ENCODE assay signal across 31 cellular contexts in the genomic region with DNA sequence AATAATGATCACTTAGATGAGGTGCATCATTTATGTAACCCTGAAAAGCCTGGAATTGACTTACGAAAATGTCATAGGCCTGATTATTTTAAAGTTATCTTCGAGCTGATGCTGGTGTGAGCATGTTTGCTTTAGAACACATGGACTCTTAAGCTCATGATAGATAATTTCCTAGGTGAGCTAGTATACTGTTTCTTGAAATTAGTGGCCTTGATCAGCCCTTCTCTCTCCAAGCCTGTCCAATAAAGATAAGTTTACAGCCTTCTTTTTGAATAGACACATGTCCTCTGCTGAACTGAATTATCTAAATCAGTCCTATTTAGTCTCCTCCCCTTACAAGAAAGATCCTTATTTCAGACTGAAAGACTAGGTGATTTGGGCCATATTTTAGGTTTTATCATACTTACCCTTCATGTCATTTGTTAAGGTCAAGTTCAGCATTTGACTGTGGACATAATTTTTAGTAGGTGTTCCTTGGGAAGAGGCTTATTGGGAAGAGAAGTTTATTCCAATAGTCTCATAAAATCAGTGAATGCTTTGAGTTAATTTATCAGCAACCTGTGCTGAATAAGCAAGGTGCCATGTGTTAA. TPM values are rescaled to one million over a fixed set of nuclear protein-coding genes. Genes with fewer than 3 reads are reported as not detected.
A peak's percentile ranks its signal among the peaks of the same experiment; 100 is the strongest.
DNase-seq lines count a peak whose midpoint lies in the region; ATAC-seq and TF ChIP-seq lines count a peak whose summit lies in the region.
"Had no signal": no experiment of that assay in that cellular context is flagged by ENCODE, and none has a peak within 500 bp of the region (broad histone marks: within the 10 kb centered on the region; RNA-seq: fewer than 3 reads in every experiment).

No MANE protein-coding gene starts in this region.

- no peaks in the 10 kb centered on the region for H3K9me2 ChIP-seq in MM.1S (replicated peaks; ENCODE audit: insufficient read depth, low read length)

- H3K4me3 ChIP-seq in HEK293 (ENCODE audit: low read depth, low read length) = no peak overlapping the region
- H3K4me3 ChIP-seq in MM.1S (ENCODE audit: low read length) = peak overlapping the region; percentile 35; the same call in 1 of the 2 replicates
- no peak overlapping the region for H3K4me3 ChIP-seq in gastrocnemius medialis
- H3K4me3 ChIP-seq: adrenal gland, testis had no signal

- no peak for TF ChIP-seq CTCF in HEK293 (tag by site-specific recombination; IDR thresholded peaks at IDR 0.05)
- TF ChIP-seq CTCF in MM.1S (IDR thresholded peaks at IDR 0.05; ENCODE audit: low read length) = no peak
- TF ChIP-seq CTCF in gastrocnemius medialis (IDR thresholded peaks at IDR 0.05 in 4 of 5, conservative IDR thresholded peaks at IDR 0.05 in 1 of 5) = no peak

- H3K9me3 Mint-ChIP-seq in effector memory CD8-positive, alpha-beta T cell = no peaks in the 10 kb centered on the region
- H3K9me3 Mint-ChIP-seq: stimulated activated naive B cell treated with anti-CD40 and anti-IgM and Interleukin-4, amounts not matched to agents 10 μg/mL and 1 μg/mL and 100 μg/mL, for 72 hours had no signal

- peaks cover 100% of the 10 kb centered on the region for H3K79me2 ChIP-seq in MM.1S (ENCODE audit: low read length)

- peak overlapping the region; percentile 70 for H3K4me2 ChIP-seq in MM.1S (ENCODE audit: low read depth, low read length)

- peaks cover 92% of the 10 kb centered on the region for H3F3A ChIP-seq in MM.1S (ENCODE audit: insufficient read depth, low read length)

- DNase-seq in MM.1S (peak; percentile 9), gastrocnemius medialis (no peak), NCI-H187 treated with DMSO at 0.1 percent for 48 hours (lab: John Stamatoyannopoulos, UW) (no peak), HuH-7 (ENCODE audit: low spot score) (no peak)
- no peak for DNase-seq in effector memory CD8-positive, alpha-beta T cell
- no peak for DNase-seq in activated CD4-positive, alpha-beta T cell treated with anti-CD3 and anti-CD28 coated beads, Interleukin-2, amount 50 U/mL, for 1 hour
- DNase-seq: activated naive CD4-positive, alpha-beta T cell treated with Interleukin-2 at 50 U/mL for 16 hours; activated T-cell treated with anti-CD3 and anti-CD28 coated beads, Interleukin-2, amount 50 U/mL, for 1 hour; adrenal gland; brain microvascular endothelial cell; C1 segment of cervical spinal cord; Calu3; effector memory CD4-positive, alpha-beta T cell; foreskin keratinocyte; kidney; mammary epithelial cell; NCI-H1105; NCI-H2081; NCI-H345; NCI-H774; occipital lobe; retina; stimulated activated CD4-positive, alpha-beta T cell treated with anti-CD3 and anti-CD28 coated beads, Interleukin-12 subunit alpha, Interleukin-12 subunit beta, amount 100 ng/mL, for 4 hours; stimulated activated CD4-positive, alpha-beta T cell treated with anti-CD3 and anti-CD28 coated beads, Interleukin-4, amount 100 ng/mL, for 24 hours; stimulated activated naive B cell treated with anti-CD40 and anti-IgM and Interleukin-4, amounts not matched to agents 10 μg/mL and 1 μg/mL and 100 μg/mL, for 72 hours; testis had no signal

- in situ Hi-C loops in gastrocnemius medialis (cut with MboI; ENCODE audit: low sequenced_read_pairs in 4 of 4) = no loop called here

- CTCF ChIA-PET in HEK293 (lab: Yijun Ruan, JAX) = interaction anchor here (0.6 to 2.5 kb wide), 6 partner anchors 9 to 497 kb away, joined by 3 to 6 read pairs (median 4); no protein-coding TSS in a partner anchor

- H3K36me3 Mint-ChIP-seq in effector memory CD8-positive, alpha-beta T cell (ENCODE audit: insufficient read depth) = peaks cover 14% of the 10 kb centered on the region

- H3K4me1 Mint-ChIP-seq in effector memory CD8-positive, alpha-beta T cell (ENCODE audit: low read depth in 2 of 2) = peaks cover 55 to 71% of the 10 kb centered on the region in 2 donors

- intact Hi-C loops in gastrocnemius medialis (cut with DNase I; ENCODE audit: low total_unique reads) = no loop called here

- peaks cover 35% of the 10 kb centered on the region for H4K20me1 ChIP-seq in MM.1S (ENCODE audit: insufficient read depth, low read length)

- no peak for TF ChIP-seq POLR2A in gastrocnemius medialis (IDR thresholded peaks at IDR 0.05)

- ATAC-seq in effector memory CD8-positive, alpha-beta T cell (replicated peaks) = no peak
- ATAC-seq in gastrocnemius medialis = no peak
- ATAC-seq in HG03439 (IDR thresholded peaks at IDR 0.05; ENCODE audit: unreplicated experiment) = no peak
- ATAC-seq: activated CD4-positive, CD25-positive, alpha-beta regulatory T cell treated with anti-CD3 and anti-CD28 coated beads, Interleukin-2, amount 50 U/mL, for 24 hours; esophagus mucosa; foreskin keratinocyte; stimulated activated naive B cell treated with anti-CD40 and anti-IgM and Interleukin-4, amounts not matched to agents 10 μg/mL and 1 μg/mL and 100 μg/mL, for 72 hours had no signal

- H3K27ac ChIP-seq in HEK293 (ENCODE audit: extremely low read depth, low read depth, low read length) = no peak overlapping the region
- peak overlapping the region; percentile 80 for H3K27ac ChIP-seq in MM.1S (ENCODE audit: low read length)
- H3K27ac ChIP-seq in gastrocnemius medialis = peak overlapping the region; percentile 77 to 84 (median 82)
- H3K27ac ChIP-seq: brain microvascular endothelial cell, foreskin keratinocyte, RWPE1 had no signal

- POLR2A ChIA-PET in HEK293 (lab: Yijun Ruan, JAX) = interaction anchor here (1.1 to 3.6 kb wide), 3 partner anchors 10 to 16 kb away, joined by 4 to 15 read pairs (median 4); a partner anchor contains a TSS

- H3K36me3 ChIP-seq in HEK293 (ENCODE audit: control insufficient read depth in 2 of 2, insufficient read depth in 1 of 2, low read length in 2 of 2) (peaks cover 11 to 36% of the 10 kb centered on the region in 2 experiments; a peak in 2 of 3 replicates), MM.1S (replicated peaks; ENCODE audit: insufficient read depth, low read length) (peaks cover 15% of the 10 kb centered on the region), gastrocnemius medialis (peaks cover 0 to 34% of the 10 kb centered on the region in 2 donors)

- H3K4me3 Mint-ChIP-seq in effector memory CD8-positive, alpha-beta T cell = no peak overlapping the region
- H3K4me3 Mint-ChIP-seq: stimulated activated naive B cell treated with anti-CD40 and anti-IgM and Interleukin-4, amounts not matched to agents 10 μg/mL and 1 μg/mL and 100 μg/mL, for 72 hours had no signal

- H3K9me3 ChIP-seq in HEK293 (ENCODE audit: control insufficient read depth, insufficient read depth, low read depth, low read length) (no peaks in the 10 kb centered on the region), MM.1S (replicated peaks; ENCODE audit: insufficient read depth, low read length) (no peaks in the 10 kb centered on the region), gastrocnemius medialis (no peaks in the 10 kb centered on the region)
- H3K9me3 ChIP-seq: adrenal gland, testis had no signal

- peak overlapping the region; percentile 51; the same call in 1 of the 2 replicates for H3K9ac ChIP-seq in MM.1S (ENCODE audit: low read length)

- H3K27me3 Mint-ChIP-seq in effector memory CD8-positive, alpha-beta T cell = no peaks in the 10 kb centered on the region
- H3K27me3 Mint-ChIP-seq: stimulated activated naive B cell treated with anti-CD40 and anti-IgM and Interleukin-4, amounts not matched to agents 10 μg/mL and 1 μg/mL and 100 μg/mL, for 72 hours had no signal

- peaks cover 18% of the 10 kb centered on the region for H3K4me1 ChIP-seq in HEK293 (ENCODE audit: control insufficient read depth, insufficient read depth, low read length)
- peaks cover 81% of the 10 kb centered on the region for H3K4me1 ChIP-seq in MM.1S (ENCODE audit: low read length)
- H3K4me1 ChIP-seq in gastrocnemius medialis = peaks cover 83 to 90% of the 10 kb centered on the region in 2 donors

- H3K27me3 ChIP-seq in MM.1S (replicated peaks; ENCODE audit: insufficient read depth, low read length) = no peaks in the 10 kb centered on the region
- no peaks in the 10 kb centered on the region for H3K27me3 ChIP-seq in gastrocnemius medialis
- H3K27me3 ChIP-seq: adrenal gland, brain microvascular endothelial cell, foreskin keratinocyte, testis had no signal

- no peak overlapping the region for H2AFZ ChIP-seq in MM.1S (ENCODE audit: low read length)

- peak overlapping the region; percentile 23 to 51 for H3K27ac Mint-ChIP-seq in effector memory CD8-positive, alpha-beta T cell
- H3K27ac Mint-ChIP-seq: stimulated activated naive B cell treated with anti-CD40 and anti-IgM and Interleukin-4, amounts not matched to agents 10 μg/mL and 1 μg/mL and 100 μg/mL, for 72 hours had no signal

TF ChIP-seq in HEK293, 187 proteins besides CTCF, POLR2A, EP300 and RAD21 (continues in another document):
- TF ChIP-seq, protein P1, sequence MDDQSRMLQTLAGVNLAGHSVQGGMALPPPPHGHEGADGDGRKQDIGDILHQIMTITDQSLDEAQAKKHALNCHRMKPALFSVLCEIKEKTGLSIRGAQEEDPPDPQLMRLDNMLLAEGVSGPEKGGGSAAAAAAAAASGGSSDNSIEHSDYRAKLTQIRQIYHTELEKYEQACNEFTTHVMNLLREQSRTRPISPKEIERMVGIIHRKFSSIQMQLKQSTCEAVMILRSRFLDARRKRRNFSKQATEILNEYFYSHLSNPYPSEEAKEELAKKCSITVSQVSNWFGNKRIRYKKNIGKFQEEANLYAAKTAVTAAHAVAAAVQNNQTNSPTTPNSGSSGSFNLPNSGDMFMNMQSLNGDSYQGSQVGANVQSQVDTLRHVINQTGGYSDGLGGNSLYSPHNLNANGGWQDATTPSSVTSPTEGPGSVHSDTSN (CRISPR knock-in tag; IDR thresholded peaks at IDR 0.05) = no peak
- TF ChIP-seq, protein P2, sequence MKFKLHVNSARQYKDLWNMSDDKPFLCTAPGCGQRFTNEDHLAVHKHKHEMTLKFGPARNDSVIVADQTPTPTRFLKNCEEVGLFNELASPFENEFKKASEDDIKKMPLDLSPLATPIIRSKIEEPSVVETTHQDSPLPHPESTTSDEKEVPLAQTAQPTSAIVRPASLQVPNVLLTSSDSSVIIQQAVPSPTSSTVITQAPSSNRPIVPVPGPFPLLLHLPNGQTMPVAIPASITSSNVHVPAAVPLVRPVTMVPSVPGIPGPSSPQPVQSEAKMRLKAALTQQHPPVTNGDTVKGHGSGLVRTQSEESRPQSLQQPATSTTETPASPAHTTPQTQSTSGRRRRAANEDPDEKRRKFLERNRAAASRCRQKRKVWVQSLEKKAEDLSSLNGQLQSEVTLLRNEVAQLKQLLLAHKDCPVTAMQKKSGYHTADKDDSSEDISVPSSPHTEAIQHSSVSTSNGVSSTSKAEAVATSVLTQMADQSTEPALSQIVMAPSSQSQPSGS (tag by site-specific recombination; IDR thresholded peaks at IDR 0.05; ENCODE audit: low read depth) = no peak

RNA-seq across cellular contexts. Expression of a gene that starts 15.3 kb away (rescaled TPM):
- total RNA-seq in gastrocnemius medialis = 100 to 1,000 TPM; 111 to 293 (median 183) TPM
